19 cellular contexts compared by ENCODE assay signal in genomic region chr1:112255080-112255479, GRCh38.
"Had no signal": no experiment of that assay in that cellular context is flagged by ENCODE, and none has a peak within 500 bp of the region (broad histone marks: within the 10 kb centered on the region; RNA-seq: fewer than 3 reads in every experiment).

No MANE protein-coding gene starts in this region.

- H3K27me3 ChIP-seq: ascending aorta, breast epithelium, right atrium auricular region, upper lobe of left lung had no signal

- H3K4me1 Mint-ChIP-seq: activated CD4-positive, alpha-beta T cell treated with anti-CD3 and anti-CD28 coated beads, Interleukin-2, amount 10 ng/mL, durations not matched to agents 7 days and 5 days; activated naive CD4-positive, alpha-beta T cell treated with anti-CD3 and anti-CD28 coated beads, Interleukin-2, amount 10 ng/mL, durations not matched to agents 7 days and 5 days; activated naive CD8-positive, alpha-beta T cell treated with anti-CD3 and anti-CD28 coated beads, Interleukin-2, amount 50 U/mL, for 24 hours; naive thymus-derived CD4-positive, alpha-beta T cell; stimulated activated effector memory CD8-positive, alpha-beta T cell treated with anti-CD3 and anti-CD28 coated beads, Interleukin-12 subunit alpha, Interleukin-12 subunit beta, amount 100 ng/mL, for 72 hours had no signal

- DNase-seq: activated CD4-positive, alpha-beta T cell treated with anti-CD3 and anti-CD28 coated beads, Interleukin-2, amount 10 ng/mL, durations not matched to agents 7 days and 5 days; activated CD8-positive, alpha-beta T cell treated with anti-CD3 and anti-CD28 coated beads, Interleukin-2, amount 10 ng/mL, durations not matched to agents 7 days and 5 days; activated naive CD4-positive, alpha-beta T cell treated with anti-CD3 and anti-CD28 coated beads, Interleukin-2, amount 10 ng/mL, durations not matched to agents 7 days and 5 days; activated naive CD8-positive, alpha-beta T cell treated with anti-CD3 and anti-CD28 coated beads, Interleukin-2, amount 50 U/mL, for 24 hours; activated T-cell treated with anti-CD3 and anti-CD28 coated beads, Interleukin-2, amount 50 U/mL, for 4 hours; cerebellar nuclear complex; effector CD4-positive, alpha-beta T cell; foreskin melanocyte; left lung; naive thymus-derived CD4-positive, alpha-beta T cell; stimulated activated CD4-positive, alpha-beta T cell treated with anti-CD3 and anti-CD28 coated beads, Interleukin-4, amount 100 ng/mL, for 24 hours; upper lobe of left lung had no signal

- H3K4me3 ChIP-seq: ascending aorta, breast epithelium, left lung, prostate gland, right atrium auricular region, thoracic aorta, upper lobe of left lung had no signal

- H3K27ac Mint-ChIP-seq: activated CD4-positive, alpha-beta T cell treated with anti-CD3 and anti-CD28 coated beads, Interleukin-2, amount 10 ng/mL, durations not matched to agents 7 days and 5 days; activated CD8-positive, alpha-beta T cell treated with anti-CD3 and anti-CD28 coated beads, Interleukin-2, amount 10 ng/mL, durations not matched to agents 7 days and 5 days; activated naive CD4-positive, alpha-beta T cell treated with anti-CD3 and anti-CD28 coated beads, Interleukin-2, amount 10 ng/mL, durations not matched to agents 7 days and 5 days; activated naive CD8-positive, alpha-beta T cell treated with anti-CD3 and anti-CD28 coated beads, Interleukin-2, amount 50 U/mL, for 24 hours; naive thymus-derived CD4-positive, alpha-beta T cell; stimulated activated effector memory CD8-positive, alpha-beta T cell treated with anti-CD3 and anti-CD28 coated beads, Interleukin-12 subunit alpha, Interleukin-12 subunit beta, amount 100 ng/mL, for 72 hours; T-helper 1 cell treated with Interleukin-12 subunit alpha and Interleukin-12 subunit beta and Interleukin-4 antibody, amounts not matched to agents 30 μg/mL and 1 μg/mL, for 36 hours had no signal

- H3K36me3 ChIP-seq: ascending aorta, breast epithelium, left lung, prostate gland, right atrium auricular region, thoracic aorta, upper lobe of left lung had no signal

- H3K27ac ChIP-seq: ascending aorta, breast epithelium, prostate gland, thoracic aorta, upper lobe of left lung had no signal

- ATAC-seq: activated CD8-positive, alpha-beta T cell treated with anti-CD3 and anti-CD28 coated beads, Interleukin-2, amount 10 ng/mL, durations not matched to agents 7 days and 5 days; activated naive CD8-positive, alpha-beta T cell treated with anti-CD3 and anti-CD28 coated beads, Interleukin-2, amount 50 U/mL, for 24 hours; activated T-cell treated with anti-CD3 and anti-CD28 coated beads, Interleukin-2, amount 50 U/mL, for 4 hours; left lung; naive thymus-derived CD4-positive, alpha-beta T cell; stimulated activated effector memory CD8-positive, alpha-beta T cell treated with anti-CD3 and anti-CD28 coated beads, Interleukin-12 subunit alpha, Interleukin-12 subunit beta, amount 100 ng/mL, for 72 hours had no signal

- H3K9me3 Mint-ChIP-seq: activated CD4-positive, alpha-beta T cell treated with anti-CD3 and anti-CD28 coated beads, Interleukin-2, amount 10 ng/mL, durations not matched to agents 7 days and 5 days; activated naive CD4-positive, alpha-beta T cell treated with anti-CD3 and anti-CD28 coated beads, Interleukin-2, amount 10 ng/mL, durations not matched to agents 7 days and 5 days; activated naive CD8-positive, alpha-beta T cell treated with anti-CD3 and anti-CD28 coated beads, Interleukin-2, amount 50 U/mL, for 24 hours; activated T-cell treated with anti-CD3 and anti-CD28 coated beads, Interleukin-2, amount 50 U/mL, for 4 hours; naive thymus-derived CD4-positive, alpha-beta T cell; stimulated activated effector memory CD8-positive, alpha-beta T cell treated with anti-CD3 and anti-CD28 coated beads, Interleukin-12 subunit alpha, Interleukin-12 subunit beta, amount 100 ng/mL, for 72 hours; T-helper 1 cell treated with Interleukin-12 subunit alpha and Interleukin-12 subunit beta and Interleukin-4 antibody, amounts not matched to agents 30 μg/mL and 1 μg/mL, for 36 hours had no signal

- H3K36me3 Mint-ChIP-seq: activated naive CD4-positive, alpha-beta T cell treated with anti-CD3 and anti-CD28 coated beads, Interleukin-2, amount 10 ng/mL, durations not matched to agents 7 days and 5 days; naive thymus-derived CD4-positive, alpha-beta T cell; stimulated activated effector memory CD8-positive, alpha-beta T cell treated with anti-CD3 and anti-CD28 coated beads, Interleukin-12 subunit alpha, Interleukin-12 subunit beta, amount 100 ng/mL, for 72 hours had no signal

- H3K4me1 ChIP-seq: ascending aorta, breast epithelium, left lung, prostate gland, right atrium auricular region, upper lobe of left lung had no signal

- H3K4me3 Mint-ChIP-seq: activated CD4-positive, alpha-beta T cell treated with anti-CD3 and anti-CD28 coated beads, Interleukin-2, amount 10 ng/mL, durations not matched to agents 7 days and 5 days; activated CD8-positive, alpha-beta T cell treated with anti-CD3 and anti-CD28 coated beads, Interleukin-2, amount 10 ng/mL, durations not matched to agents 7 days and 5 days; activated naive CD4-positive, alpha-beta T cell treated with anti-CD3 and anti-CD28 coated beads, Interleukin-2, amount 10 ng/mL, durations not matched to agents 7 days and 5 days; activated naive CD8-positive, alpha-beta T cell treated with anti-CD3 and anti-CD28 coated beads, Interleukin-2, amount 50 U/mL, for 24 hours; activated T-cell treated with anti-CD3 and anti-CD28 coated beads, Interleukin-2, amount 50 U/mL, for 4 hours; naive thymus-derived CD4-positive, alpha-beta T cell; stimulated activated effector memory CD8-positive, alpha-beta T cell treated with anti-CD3 and anti-CD28 coated beads, Interleukin-12 subunit alpha, Interleukin-12 subunit beta, amount 100 ng/mL, for 72 hours; T-helper 1 cell treated with Interleukin-12 subunit alpha and Interleukin-12 subunit beta and Interleukin-4 antibody, amounts not matched to agents 30 μg/mL and 1 μg/mL, for 36 hours had no signal

- H3K9me3 ChIP-seq: ascending aorta, breast epithelium, left lung, prostate gland, right atrium auricular region, thoracic aorta, upper lobe of left lung had no signal
